In genomic region chr9:130794423-130794822, GRCh38 we compare ENCODE assay signal across 8 cellular contexts. TPM values are rescaled to one million over a fixed set of nuclear protein-coding genes. Genes with fewer than 3 reads are reported as not detected.
A peak's percentile ranks its signal among the peaks of the same experiment; 100 is the strongest.
DNase-seq lines count a peak whose midpoint lies in the region; TF ChIP-seq lines count a peak whose summit lies in the region.
"Not testable (repeated sequence)": the region's sequence is repeated elsewhere in the genome, so short reads cannot be mapped to it uniquely, and the experiment has no call there.

No MANE protein-coding gene starts in this region.

- H3K4me3 ChIP-seq in ACC112 (ENCODE audit: low read depth, low read length): peak overlapping the region; percentile 14; the same call in 1 of the 2 replicates
- not testable (repeated sequence) for H3K4me3 ChIP-seq in adrenal gland; colonic mucosa; fibroblast of the aortic adventitia (ENCODE audit: low read depth, low read length); right atrium auricular region; prostate gland; subcutaneous abdominal adipose tissue (ENCODE audit: low read depth in 1 of 5, low read length in 5 of 5)

- peak overlapping the region; percentile 98 for H3K27ac ChIP-seq in ACC112 (ENCODE audit: low read depth, low read length)
- H3K27ac ChIP-seq in adrenal gland: peak overlapping the region in 3 of 5 donors; percentile 14 to 70 (median 53)
- H3K27ac ChIP-seq in colonic mucosa: peak overlapping the region; percentile 31
- peak overlapping the region; percentile 52 to 55 for H3K27ac ChIP-seq in right atrium auricular region
- peak overlapping the region; percentile 11 to 68 for H3K27ac ChIP-seq in prostate gland
- peak overlapping the region; percentile 12 for H3K27ac ChIP-seq in subcutaneous abdominal adipose tissue (ENCODE audit: low read depth, low read length)

- intact Hi-C loops in adrenal gland (cut with DNase I): loop anchor here in 1 of 2 donors (5.0 kb wide), 1 partner anchor 33 kb away; no protein-coding TSS in a partner anchor
- intact Hi-C loops in colonic mucosa (cut with DNase I); prostate gland (cut with DNase I): not testable (repeated sequence)

- not testable (repeated sequence) for TF ChIP-seq CTCF in adrenal gland (IDR thresholded peaks at IDR 0.05); colonic mucosa (IDR thresholded peaks at IDR 0.05); fibroblast of the aortic adventitia (IDR thresholded peaks at IDR 0.05; ENCODE audit: insufficient read depth, low read length); right atrium auricular region (IDR thresholded peaks at IDR 0.05); prostate gland (IDR thresholded peaks at IDR 0.05)

- H3K4me1 ChIP-seq in ACC112 (ENCODE audit: control insufficient read depth, insufficient read depth, low read length, unreplicated experiment) (peaks cover 23% of the 10 kb centered on the region), adrenal gland (replicated peaks in 1 of 2) (peaks cover 0 to 21% of the 10 kb centered on the region in 2 donors), right atrium auricular region (peaks cover 0 to 12% of the 10 kb centered on the region in 2 donors), subcutaneous abdominal adipose tissue (ENCODE audit: control insufficient read depth in 5 of 5, insufficient read depth in 5 of 5, low read length in 5 of 5) (peaks cover 2 to 11% (median 8%) of the 10 kb centered on the region in 5 donors)
- not testable (repeated sequence) for H3K4me1 ChIP-seq in colonic mucosa; prostate gland (replicated peaks)

- peak overlapping the region; percentile 2 for H2AFZ ChIP-seq in ACC112 (ENCODE audit: low read length, unreplicated experiment)

- 27 to 39% (median 31%) methylated on average over 3 of the region's 3 CpGs for WGBS in adrenal gland, 4 donors
- 36% methylated on average over 3 of the region's 3 CpGs for WGBS in prostate gland

- H3K27me3 ChIP-seq in ACC112 (ENCODE audit: insufficient read depth, low read length); adrenal gland; colonic mucosa; right atrium auricular region; prostate gland (replicated peaks; ENCODE audit: insufficient read depth); subcutaneous abdominal adipose tissue (ENCODE audit: control insufficient read depth in 5 of 5, insufficient read depth in 4 of 5, low read length in 5 of 5): not testable (repeated sequence)

- peaks cover 60% of the 10 kb centered on the region for H3K79me2 ChIP-seq in ACC112 (ENCODE audit: control insufficient read depth, insufficient read depth, low read length, unreplicated experiment)

- TF ChIP-seq POLR2A in adrenal gland (IDR thresholded peaks at IDR 0.05); prostate gland (IDR thresholded peaks at IDR 0.05): not testable (repeated sequence)

- DNase-seq in GM04503 (ENCODE audit: low read depth) (peak; percentile 75), fibroblast of the aortic adventitia (ENCODE audit: low read depth) (peak; percentile 90)
- not testable (repeated sequence) for DNase-seq in adrenal gland; colonic mucosa; right atrium auricular region (ENCODE audit: low spot score); prostate gland (ENCODE audit: low spot score)

- not testable (repeated sequence) for H3K36me3 ChIP-seq in ACC112 (ENCODE audit: insufficient read depth, low read length); adrenal gland (replicated peaks in 1 of 2); colonic mucosa; right atrium auricular region; prostate gland; subcutaneous abdominal adipose tissue (ENCODE audit: control insufficient read depth in 5 of 5, insufficient read depth in 5 of 5, low read length in 5 of 5)

- not testable (repeated sequence) for H3K9me3 ChIP-seq in adrenal gland (replicated peaks in 1 of 3); colonic mucosa; right atrium auricular region; prostate gland; subcutaneous abdominal adipose tissue (ENCODE audit: control insufficient read depth in 5 of 5, low read length in 5 of 5)

- H3K9ac ChIP-seq in colonic mucosa (ENCODE audit: low read depth in 2 of 2, low read length in 2 of 2); subcutaneous abdominal adipose tissue (ENCODE audit: low read length in 5 of 5): not testable (repeated sequence)

RNA-seq across cellular contexts. Expression of gene ABL1, which starts 40.6 kb away (rescaled TPM):
- total RNA-seq in adrenal gland: 10 to 100 TPM; 32.2 to 83.2 (median 55.9) TPM
- 10 to 100 TPM; 30.0 to 52.1 (median 33.6) TPM for polyA plus RNA-seq in adrenal gland
- 10 to 100 TPM; 86.0 to 97.9 TPM for total RNA-seq in colonic mucosa
- total RNA-seq in fibroblast of the aortic adventitia (ENCODE audit: low replicate concordance): 55.5 and 73.3 TPM in 2 replicates
- total RNA-seq in right atrium auricular region: 10 to 100 TPM; 26.3 to 38.9 TPM
- 10 to 100 TPM; 48.2 to 73.4 TPM for total RNA-seq in prostate gland

Comparison
In these comparisons a context has a peak if more than half of its experiments do, and no peak if none do; other contexts are left out.
1. H3K27ac ChIP-seq: peak in every context shown above with its lines; median percentile 98 in ACC112; 54 in right atrium auricular region; 53 in adrenal gland; 40 in prostate gland; 31 in colonic mucosa; 12 in subcutaneous abdominal adipose tissue.